In the genomic region with DNA sequence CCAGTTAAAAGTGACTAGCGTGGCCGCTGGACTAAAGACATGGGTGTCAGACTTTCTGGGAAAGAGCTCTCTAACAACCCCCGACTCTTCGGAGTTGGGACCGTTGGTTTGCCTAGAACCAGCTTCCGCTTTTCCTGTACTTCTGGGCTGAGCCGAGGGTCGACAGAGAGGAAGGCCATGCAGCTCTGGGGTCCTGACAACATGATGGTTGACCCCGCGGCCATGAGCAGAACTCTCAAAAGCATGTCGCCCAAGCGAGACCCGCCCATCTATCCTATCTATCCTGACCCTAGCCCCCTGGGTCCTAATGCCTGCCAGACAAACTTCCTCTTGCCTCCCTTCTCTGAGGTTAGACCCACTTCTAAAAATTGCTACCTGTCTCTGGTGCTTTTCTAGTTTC, we compare ENCODE assay signal across 10 cellular contexts. TPM values are rescaled to one million over a fixed set of nuclear protein-coding genes. Genes with fewer than 3 reads are reported as not detected.
A peak's percentile ranks its signal among the peaks of the same experiment; 100 is the strongest.
DNase-seq lines count a peak whose midpoint lies in the region; ATAC-seq, FAIRE-seq and TF ChIP-seq lines count a peak whose summit lies in the region.
"Not testable (repeated sequence)": the region's sequence is repeated elsewhere in the genome, so short reads cannot be mapped to it uniquely, and the experiment has no call there.
"Had no signal": no experiment of that assay in that cellular context is flagged by ENCODE, and none has a peak within 500 bp of the region (broad histone marks: within the 10 kb centered on the region; RNA-seq: fewer than 3 reads in every experiment).

No MANE protein-coding gene starts in this region.

- peak; percentile 56 for DNase-seq in MG63
- peak; percentile 71 to 79 for DNase-seq in SHP77 (lab: John Stamatoyannopoulos, UW)
- peak in 1 of 4 experiments; percentile 71 for DNase-seq in K562 (ENCODE audit: extremely low read depth in 1 of 4, low spot score in 3 of 4)
- DNase-seq in hepatocyte (ENCODE audit: low spot score): peak; percentile 76
- DNase-seq in mesenchymal stem cell: peak; percentile 62
- DNase-seq in neuronal stem cell (ENCODE audit: low spot score): not testable (repeated sequence)

- not testable (repeated sequence) for H2AFZ ChIP-seq in K562 (ENCODE audit: low read depth, low read length); mesenchymal stem cell (ENCODE audit: low read depth, low read length)
- H2AFZ ChIP-seq in hepatocyte (peak overlapping the region; percentile 69), neuronal stem cell (ENCODE audit: low read length) (peak overlapping the region; percentile 75)

- H3K9me2 ChIP-seq in hepatocyte (replicated peaks; ENCODE audit: insufficient read depth): not testable (repeated sequence)

- H3K9me1 ChIP-seq in K562 (ENCODE audit: control insufficient read depth, insufficient read depth, low read length): not testable (repeated sequence)

- WGBS in K562 (ENCODE audit: insufficient coverage, low coverage, missing lambda C conversion rate): 27% methylated on average over 13 of the region's 13 CpGs
- 2% methylated on average over 13 of the region's 13 CpGs for WGBS in hepatocyte (ENCODE audit: low lambda C conversion rate, missing lambda C conversion rate)
- 0% methylated on average over 13 of the region's 13 CpGs for WGBS in mesenchymal stem cell
- WGBS in neuronal stem cell (ENCODE audit: extremely low coverage in 2 of 2, insufficient read length in 2 of 2, insufficient replicate concordance in 1 of 2), 2 donors: no CpG with 5 or more reads among the region's 13 CpGs

- intact Hi-C loops in K562 (cut with micrococcal nuclease): not testable (repeated sequence)

- H3K23ac ChIP-seq in mesenchymal stem cell (ENCODE audit: low read length in 2 of 2); neuronal stem cell (ENCODE audit: low read depth, low read length, poor library complexity): not testable (repeated sequence)

- not testable (repeated sequence) for H4K8ac ChIP-seq in mesenchymal stem cell (ENCODE audit: low read length); neuronal stem cell (ENCODE audit: low read depth, low read length)

- ATAC-seq in K562: peak; percentile 56; the same call in 2 of the 3 replicates

- not testable (repeated sequence) for TF ChIP-seq RAD21 in K562 (CRISPR knock-in tag; conservative IDR thresholded peaks at IDR 0.05 in 1 of 2, IDR thresholded peaks at IDR 0.05 in 1 of 2)

- not testable (repeated sequence) for H3K4ac ChIP-seq in mesenchymal stem cell (ENCODE audit: low read depth in 1 of 2, low read length in 2 of 2); neuronal stem cell (ENCODE audit: low read length)

- not testable (repeated sequence) for H2BK120ac ChIP-seq in mesenchymal stem cell (ENCODE audit: low read depth, low read length); neuronal stem cell (ENCODE audit: low read depth, low read length)

- H3K4me3 ChIP-seq in MG63 (peak overlapping the region; percentile 48), K562 (peak overlapping the region; percentile 48), hepatocyte (peak overlapping the region; percentile 64), mesenchymal stem cell (ENCODE audit: insufficient read depth in 1 of 2, low read depth in 1 of 2, low read length in 2 of 2) (peak overlapping the region in 1 of 2 experiments; percentile 55), neuronal stem cell (ENCODE audit: low read length in 2 of 2) (peak overlapping the region; percentile 60 to 84)

- H3K9me3 ChIP-seq in ES-I3 (ENCODE audit: control insufficient read depth, insufficient read depth, low read length); MG63; K562 (replicated peaks; ENCODE audit: control insufficient read depth, insufficient read depth, low read depth, low read length); hepatocyte (ENCODE audit: low read depth); mesenchymal stem cell (ENCODE audit: control insufficient read depth, low read length); neuronal stem cell (replicated peaks in 1 of 2; ENCODE audit: control insufficient read depth in 2 of 2, insufficient read depth in 1 of 2, low read depth in 1 of 2, low read length in 2 of 2): not testable (repeated sequence)

- not testable (repeated sequence) for H3K36me3 ChIP-seq in ES-I3 (ENCODE audit: insufficient read depth, low read length); MG63; K562 (ENCODE audit: control insufficient read depth, insufficient read depth, low read length); hepatocyte (replicated peaks; ENCODE audit: insufficient read depth, low read depth); mesenchymal stem cell (ENCODE audit: control insufficient read depth in 1 of 2, insufficient read depth in 2 of 2, low read depth in 1 of 2, low read length in 2 of 2); neuronal stem cell (replicated peaks in 1 of 2; ENCODE audit: control insufficient read depth in 2 of 2, insufficient read depth in 2 of 2, low read length in 2 of 2)

- H2BK12ac ChIP-seq in mesenchymal stem cell (ENCODE audit: low read length in 2 of 2); neuronal stem cell (ENCODE audit: low read length): not testable (repeated sequence)

- TF ChIP-seq CTCF in K562 (IDR thresholded peaks at IDR 0.05 in 2 of 3, conservative IDR thresholded peaks at IDR 0.05 in 1 of 3; ENCODE audit: insufficient read depth in 2 of 3, low read depth in 1 of 3, low read length in 3 of 3); hepatocyte (IDR thresholded peaks at IDR 0.05; ENCODE audit: poor library complexity): not testable (repeated sequence)

- not testable (repeated sequence) for BruUV-seq in K562 (replicated peaks; lab: Mats Ljungman, UMichigan)

- H3K4me2 ChIP-seq in K562 (ENCODE audit: insufficient read depth, low read length) (peak overlapping the region; percentile 79), hepatocyte (peak overlapping the region; percentile 90), mesenchymal stem cell (ENCODE audit: low read length, poor library complexity, severe bottlenecking) (peak overlapping the region; percentile 9), neuronal stem cell (ENCODE audit: insufficient read depth, low read length, poor library complexity, severe bottlenecking) (peak overlapping the region; percentile 46)

- not testable (repeated sequence) for H4K20me1 ChIP-seq in K562 (replicated peaks; ENCODE audit: control insufficient read depth, insufficient read depth, low read length); hepatocyte (ENCODE audit: insufficient read depth, poor library complexity, severe bottlenecking)

- H2AK5ac ChIP-seq in mesenchymal stem cell (ENCODE audit: low read length, severe bottlenecking); neuronal stem cell (ENCODE audit: low read depth, low read length): not testable (repeated sequence)

- H3K79me1 ChIP-seq in mesenchymal stem cell (replicated peaks; ENCODE audit: low read length, poor library complexity, severe bottlenecking); neuronal stem cell (ENCODE audit: low read depth, low read length): not testable (repeated sequence)

- TF ChIP-seq POLR2A in K562 (conservative IDR thresholded peaks at IDR 0.05): not testable (repeated sequence)

- H3K14ac ChIP-seq in mesenchymal stem cell (ENCODE audit: low read length in 2 of 2); neuronal stem cell (ENCODE audit: low read length): not testable (repeated sequence)

- not testable (repeated sequence) for H3K18ac ChIP-seq in mesenchymal stem cell (ENCODE audit: low read depth in 1 of 2, low read length in 2 of 2)
- peak overlapping the region; percentile 13 for H3K18ac ChIP-seq in neuronal stem cell (ENCODE audit: low read length)

- H2BK5ac ChIP-seq in mesenchymal stem cell (ENCODE audit: low read depth, low read length, poor library complexity, severe bottlenecking); neuronal stem cell (ENCODE audit: low read length): not testable (repeated sequence)

- in situ Hi-C loops in K562 (cut with MboI): not testable (repeated sequence)

- H3K9ac ChIP-seq in ES-I3 (ENCODE audit: low read depth, low read length) (peak overlapping the region; percentile 83; the same call in 1 of the 2 replicates), K562 (ENCODE audit: insufficient read depth in 1 of 2, low read depth in 2 of 2, low read length in 2 of 2) (peak overlapping the region; percentile 57 to 81; a peak in 3 of 4 replicates), neuronal stem cell (ENCODE audit: low read depth, low read length, poor library complexity) (peak overlapping the region; percentile 30)
- not testable (repeated sequence) for H3K9ac ChIP-seq in mesenchymal stem cell (ENCODE audit: low read length)

- H3K4me1 ChIP-seq in ES-I3 (ENCODE audit: insufficient read depth, low read length): peaks cover 13% of the 10 kb centered on the region
- peaks cover 3 to 15% of the 10 kb centered on the region in 2 experiments; a peak in 3 of 5 replicates for H3K4me1 ChIP-seq in K562 (replicated peaks in 1 of 2; ENCODE audit: control insufficient read depth in 2 of 2, insufficient read depth in 2 of 2, low read length in 2 of 2)
- H3K4me1 ChIP-seq in hepatocyte (ENCODE audit: insufficient read depth); mesenchymal stem cell (ENCODE audit: control insufficient read depth, insufficient read depth, low read depth, low read length): not testable (repeated sequence)
- peaks cover 9 to 17% of the 10 kb centered on the region in 2 donors for H3K4me1 ChIP-seq in neuronal stem cell (ENCODE audit: control insufficient read depth in 2 of 2, insufficient read depth in 1 of 2, low read depth in 1 of 2, low read length in 2 of 2)

- not testable (repeated sequence) for H3K27me3 ChIP-seq in MG63; K562 (ENCODE audit: control insufficient read depth in 2 of 2, insufficient read depth in 2 of 2, low read length in 2 of 2); hepatocyte; neuronal stem cell (ENCODE audit: control insufficient read depth in 3 of 3, insufficient read depth in 3 of 3, low read depth in 1 of 3, low read length in 3 of 3)
- H3K27me3 ChIP-seq in mesenchymal stem cell (ENCODE audit: control insufficient read depth in 1 of 2, insufficient read depth in 1 of 2, low read length in 2 of 2): peaks cover 8 to 27% of the 10 kb centered on the region in 2 experiments

- H4K91ac ChIP-seq in mesenchymal stem cell (ENCODE audit: low read length); neuronal stem cell (ENCODE audit: low read depth, low read length, poor library complexity): not testable (repeated sequence)

- POLR2A ChIA-PET in K562 (lab: Yijun Ruan, JAX): interaction anchor here (0.6 to 2.4 kb wide), 4 partner anchors 8 to 78 kb away, joined by 3 to 16 read pairs (median 4); partner anchors contain the start of genes GSTP1 and NUDT8

- H3K79me2 ChIP-seq in K562 (ENCODE audit: control insufficient read depth, insufficient read depth, low read length): peaks cover 19% of the 10 kb centered on the region
- not testable (repeated sequence) for H3K79me2 ChIP-seq in hepatocyte

- FAIRE-seq in K562 (lab: Jason Lieb, UNC): peak; percentile 44

- H3K27ac ChIP-seq in K562 (ENCODE audit: extremely low read depth, low read depth, low read length) (peak overlapping the region; percentile 62), hepatocyte (peak overlapping the region; percentile 53)
- not testable (repeated sequence) for H3K27ac ChIP-seq in mesenchymal stem cell (ENCODE audit: low read length, poor library complexity, severe bottlenecking); neuronal stem cell (replicated peaks; ENCODE audit: low read length)

- not testable (repeated sequence) for TF ChIP-seq EP300 in K562 (IDR thresholded peaks at IDR 0.05; ENCODE audit: low read length)

- H2BK15ac ChIP-seq in mesenchymal stem cell (ENCODE audit: low read depth, poor library complexity, severe bottlenecking); neuronal stem cell (ENCODE audit: low read length): not testable (repeated sequence)

- CTCF ChIA-PET in K562 (lab: Yijun Ruan, JAX; ENCODE audit: low intra/inter-chr PET ratio): not testable (repeated sequence)

RNA-seq across cellular contexts. Expression of gene NUDT8, which starts 9.1 kb away (rescaled TPM):
- 15.0 TPM in 1 of 2 replicates, not detected in the other for total RNA-seq in MG63 (2014; rRNA removed; shearing (Covaris generic); ENCODE audit: low replicate concordance)
- 2.8 and 15.1 TPM in 2 replicates for total RNA-seq in K562 (2011; cell fraction: chromatin; rRNA removed; ENCODE audit: low replicate concordance)
- 22.0 and 23.0 TPM in 2 replicates for total RNA-seq in K562 (2011; cell fraction: nucleolus; rRNA removed)
- total RNA-seq in K562 (2011; cell fraction: nucleoplasm; rRNA removed): 9.8 and 13.5 TPM in 2 replicates
- total RNA-seq in K562 (2014; rRNA removed) (23.8 and 36.3 TPM in 2 replicates), K562 (2014; rRNA removed; fragmentation: Illumina TruSeq; extraction: Trizol) (1.5 and 2.0 TPM in 2 replicates), K562 (2015; rRNA removed; fragmentation: Illumina TruSeq; extraction: Trizol) (6.2 and 6.6 TPM in 2 replicates), K562 (2021) (26.7 and 27.8 TPM in 2 replicates), hepatocyte (12.9 and 13.6 TPM in 2 replicates)
- polyA plus RNA-seq in K562 (2011; rRNA removed) (4.3 and 6.2 TPM in 2 replicates), K562 (2014; fragmentation: Illumina TruSeq; extraction: Trizol) (5.0 and 14.0 TPM in 2 replicates), K562 (2014; fragmentation: Nextera tagmentation; extraction: Ambion mirVana) (under 1 TPM; 0.23 to 0.85 TPM), K562 (2014; rRNA removed) (21.7 and 27.2 TPM in 2 replicates), hepatocyte (28.7 and 29.2 TPM in 2 replicates)
- 11.0 and 34.8 TPM in 2 replicates for polyA plus RNA-seq in K562 (2011; cell fraction: cytosol; rRNA removed)
- 27.2 and 46.8 TPM in 2 replicates for polyA plus RNA-seq in K562 (2011; cell fraction: nucleus; rRNA removed)
- 20.9 and 25.8 TPM in 2 replicates for polyA plus RNA-seq in K562 (2012)
- 0.72 and 1.2 TPM in 2 replicates for polyA minus RNA-seq in K562 (2011; rRNA and poly(A)+ RNA removed)
- 5.7 and 7.1 TPM in 2 replicates for polyA minus RNA-seq in K562 (2011; cell fraction: cytosol; rRNA and poly(A)+ RNA removed)
- 11.9 and 15.1 TPM in 2 replicates for polyA minus RNA-seq in K562 (2011; cell fraction: nucleus; rRNA and poly(A)+ RNA removed)
- polyA plus RNA-seq in mesenchymal stem cell (2013, experiment 1 of 2): 6.9 TPM
- 6.6 TPM for polyA plus RNA-seq in mesenchymal stem cell (2013, experiment 2 of 2)
- polyA plus RNA-seq in neuronal stem cell (2013, experiment 1 of 2): 7.6 TPM
- polyA plus RNA-seq in neuronal stem cell (2013, experiment 2 of 2): 6.7 TPM

RNA-seq across cellular contexts. Expression of gene NDUFV1, which starts 13.9 kb away (rescaled TPM):
- 274 and 469 TPM in 2 replicates for total RNA-seq in MG63 (2014; rRNA removed; shearing (Covaris generic); ENCODE audit: low replicate concordance)
- 348 and 937 TPM in 2 replicates for total RNA-seq in K562 (2011; cell fraction: chromatin; rRNA removed; ENCODE audit: low replicate concordance)
- 683 and 713 TPM in 2 replicates for total RNA-seq in K562 (2011; cell fraction: nucleolus; rRNA removed)
- total RNA-seq in K562 (2011; cell fraction: nucleoplasm; rRNA removed): 505 and 528 TPM in 2 replicates
- 408 and 468 TPM in 2 replicates for total RNA-seq in K562 (2014; rRNA removed)
- total RNA-seq in K562 (2014; rRNA removed; fragmentation: Illumina TruSeq; extraction: Trizol): 111 and 135 TPM in 2 replicates
- total RNA-seq in K562 (2015; rRNA removed; fragmentation: Illumina TruSeq; extraction: Trizol): 242 and 251 TPM in 2 replicates
- total RNA-seq in K562 (2021): 404 and 408 TPM in 2 replicates
- polyA plus RNA-seq in K562 (2011; rRNA removed): 172 and 261 TPM in 2 replicates
- polyA plus RNA-seq in K562 (2011; cell fraction: cytosol; rRNA removed): 251 and 329 TPM in 2 replicates
- polyA plus RNA-seq in K562 (2011; cell fraction: nucleus; rRNA removed): 669 and 851 TPM in 2 replicates
- 286 and 337 TPM in 2 replicates for polyA plus RNA-seq in K562 (2012)
- 209 and 273 TPM in 2 replicates for polyA plus RNA-seq in K562 (2014; fragmentation: Illumina TruSeq; extraction: Trizol)
- polyA plus RNA-seq in K562 (2014; fragmentation: Nextera tagmentation; extraction: Ambion mirVana): 10 to 100 TPM; 10.8 to 32.9 TPM
- 423 and 426 TPM in 2 replicates for polyA plus RNA-seq in K562 (2014; rRNA removed)
- 81.2 and 91.3 TPM in 2 replicates for polyA minus RNA-seq in K562 (2011; rRNA and poly(A)+ RNA removed)
- 141 and 202 TPM in 2 replicates for polyA minus RNA-seq in K562 (2011; cell fraction: cytosol; rRNA and poly(A)+ RNA removed)
- 134 and 170 TPM in 2 replicates for polyA minus RNA-seq in K562 (2011; cell fraction: nucleus; rRNA and poly(A)+ RNA removed)
- 163 and 194 TPM in 2 replicates for total RNA-seq in hepatocyte
- 226 and 239 TPM in 2 replicates for polyA plus RNA-seq in hepatocyte
- polyA plus RNA-seq in mesenchymal stem cell (2013, experiment 1 of 2): 65.0 TPM
- polyA plus RNA-seq in mesenchymal stem cell (2013, experiment 2 of 2): 60.8 TPM
- 71.8 TPM for polyA plus RNA-seq in neuronal stem cell (2013, experiment 1 of 2)
- 67.2 TPM for polyA plus RNA-seq in neuronal stem cell (2013, experiment 2 of 2)

RNA-seq across cellular contexts. Expression of gene TBX10, which starts 18.9 kb away (rescaled TPM):
- not detected in 2 replicates for total RNA-seq in MG63 (2014; rRNA removed; shearing (Covaris generic); ENCODE audit: low replicate concordance)
- not detected in 2 replicates for total RNA-seq in K562 (2011; cell fraction: chromatin; rRNA removed; ENCODE audit: low replicate concordance)
- not detected in 2 replicates for total RNA-seq in K562 (2011; cell fraction: nucleolus; rRNA removed)
- not detected in 2 replicates for total RNA-seq in K562 (2011; cell fraction: nucleoplasm; rRNA removed)
- total RNA-seq in K562 (2014; rRNA removed): not detected in 2 replicates
- total RNA-seq in K562 (2014; rRNA removed; fragmentation: Illumina TruSeq; extraction: Trizol): not detected in 2 replicates
- total RNA-seq in K562 (2015; rRNA removed; fragmentation: Illumina TruSeq; extraction: Trizol): not detected in 2 replicates
- not detected in 2 replicates for total RNA-seq in K562 (2021)
- polyA plus RNA-seq in K562 (2011; rRNA removed): not detected in 2 replicates
- not detected in 2 replicates for polyA plus RNA-seq in K562 (2011; cell fraction: cytosol; rRNA removed)
- not detected in 2 replicates for polyA plus RNA-seq in K562 (2011; cell fraction: nucleus; rRNA removed)
- 0.14 and 0.18 TPM in 2 replicates for polyA plus RNA-seq in K562 (2012)
- not detected in 2 replicates for polyA plus RNA-seq in K562 (2014; fragmentation: Illumina TruSeq; extraction: Trizol)
- polyA plus RNA-seq in K562 (2014; fragmentation: Nextera tagmentation; extraction: Ambion mirVana): not detected
- not detected in 2 replicates for polyA plus RNA-seq in K562 (2014; rRNA removed)
- polyA minus RNA-seq in K562 (2011; rRNA and poly(A)+ RNA removed): not detected in 2 replicates
- polyA minus RNA-seq in K562 (2011; cell fraction: cytosol; rRNA and poly(A)+ RNA removed): not detected in 2 replicates
- polyA minus RNA-seq in K562 (2011; cell fraction: nucleus; rRNA and poly(A)+ RNA removed): not detected in 2 replicates
- 0.70 TPM in 1 of 2 replicates, not detected in the other for total RNA-seq in hepatocyte
- 0.34 TPM in 1 of 2 replicates, not detected in the other for polyA plus RNA-seq in hepatocyte
- polyA plus RNA-seq in mesenchymal stem cell (2013, experiment 1 of 2): not detected
- polyA plus RNA-seq in mesenchymal stem cell (2013, experiment 2 of 2): not detected
- 0.04 TPM for polyA plus RNA-seq in neuronal stem cell (2013, experiment 1 of 2)
- 0.03 TPM for polyA plus RNA-seq in neuronal stem cell (2013, experiment 2 of 2)
- total RNA-seq: CD4-positive, alpha-beta T cell; M059J had no signal

RNA-seq across cellular contexts. Expression of gene ACY3, which starts 29.9 kb away (rescaled TPM):
- total RNA-seq in MG63 (2014; rRNA removed; shearing (Covaris generic); ENCODE audit: low replicate concordance): not detected in 2 replicates
- total RNA-seq in K562 (2011; cell fraction: chromatin; rRNA removed; ENCODE audit: low replicate concordance): not detected in 2 replicates
- total RNA-seq in K562 (2011; cell fraction: nucleolus; rRNA removed): not detected in 2 replicates
- total RNA-seq in K562 (2011; cell fraction: nucleoplasm; rRNA removed): not detected in 2 replicates
- not detected in 2 replicates for total RNA-seq in K562 (2014; rRNA removed)
- not detected in 2 replicates for total RNA-seq in K562 (2014; rRNA removed; fragmentation: Illumina TruSeq; extraction: Trizol)
- total RNA-seq in K562 (2015; rRNA removed; fragmentation: Illumina TruSeq; extraction: Trizol): not detected in 2 replicates
- not detected in 2 replicates for total RNA-seq in K562 (2021)
- polyA plus RNA-seq in K562 (2011; rRNA removed): not detected in 2 replicates
- polyA plus RNA-seq in K562 (2011; cell fraction: cytosol; rRNA removed): not detected in 2 replicates
- not detected in 2 replicates for polyA plus RNA-seq in K562 (2011; cell fraction: nucleus; rRNA removed)
- polyA plus RNA-seq in K562 (2012): not detected in 2 replicates
- polyA plus RNA-seq in K562 (2014; fragmentation: Illumina TruSeq; extraction: Trizol): not detected in 2 replicates
- not detected for polyA plus RNA-seq in K562 (2014; fragmentation: Nextera tagmentation; extraction: Ambion mirVana)
- not detected in 2 replicates for polyA plus RNA-seq in K562 (2014; rRNA removed)
- polyA minus RNA-seq in K562 (2011; rRNA and poly(A)+ RNA removed): not detected in 2 replicates
- not detected in 2 replicates for polyA minus RNA-seq in K562 (2011; cell fraction: cytosol; rRNA and poly(A)+ RNA removed)
- not detected in 2 replicates for polyA minus RNA-seq in K562 (2011; cell fraction: nucleus; rRNA and poly(A)+ RNA removed)
- 9.5 and 15.4 TPM in 2 replicates for total RNA-seq in hepatocyte
- 18.7 and 20.9 TPM in 2 replicates for polyA plus RNA-seq in hepatocyte
- not detected for polyA plus RNA-seq in mesenchymal stem cell (2013, experiment 1 of 2)
- not detected for polyA plus RNA-seq in mesenchymal stem cell (2013, experiment 2 of 2)
- not detected for polyA plus RNA-seq in neuronal stem cell (2013, experiment 1 of 2)
- polyA plus RNA-seq in neuronal stem cell (2013, experiment 2 of 2): not detected
- total RNA-seq: Right ventricle myocardium superior had no signal

RNA-seq across cellular contexts. Expression of gene GSTP1, which starts 37.0 kb away (rescaled TPM):
- 280 and 743 TPM in 2 replicates for total RNA-seq in MG63 (2014; rRNA removed; shearing (Covaris generic); ENCODE audit: low replicate concordance)
- 78.9 and 217 TPM in 2 replicates for total RNA-seq in K562 (2011; cell fraction: chromatin; rRNA removed; ENCODE audit: low replicate concordance)
- total RNA-seq in K562 (2011; cell fraction: nucleolus; rRNA removed): 419 and 483 TPM in 2 replicates
- 278 and 289 TPM in 2 replicates for total RNA-seq in K562 (2011; cell fraction: nucleoplasm; rRNA removed)
- total RNA-seq in K562 (2014; rRNA removed) (2,150 and 3,084 TPM in 2 replicates), K562 (2014; rRNA removed; fragmentation: Illumina TruSeq; extraction: Trizol) (412 and 592 TPM in 2 replicates), K562 (2015; rRNA removed; fragmentation: Illumina TruSeq; extraction: Trizol) (1,399 and 1,422 TPM in 2 replicates), K562 (2021) (1,400 and 1,492 TPM in 2 replicates), hepatocyte (943 and 1,040 TPM in 2 replicates)
- polyA plus RNA-seq in K562 (2011; rRNA removed) (910 and 997 TPM in 2 replicates), K562 (2014; fragmentation: Illumina TruSeq; extraction: Trizol) (1,177 and 1,409 TPM in 2 replicates), K562 (2014; fragmentation: Nextera tagmentation; extraction: Ambion mirVana) (1,000 to 10,000 TPM in 1 of 2 experiments, 100 to 1,000 TPM in 1; 739 to 1,204 TPM), K562 (2014; rRNA removed) (1,679 and 1,695 TPM in 2 replicates), hepatocyte (1,974 and 1,982 TPM in 2 replicates)
- 1,621 and 2,879 TPM in 2 replicates for polyA plus RNA-seq in K562 (2011; cell fraction: cytosol; rRNA removed)
- polyA plus RNA-seq in K562 (2011; cell fraction: nucleus; rRNA removed): 798 and 965 TPM in 2 replicates
- 1,622 and 1,822 TPM in 2 replicates for polyA plus RNA-seq in K562 (2012)
- polyA minus RNA-seq in K562 (2011; rRNA and poly(A)+ RNA removed): 380 and 408 TPM in 2 replicates
- 440 and 451 TPM in 2 replicates for polyA minus RNA-seq in K562 (2011; cell fraction: cytosol; rRNA and poly(A)+ RNA removed)
- polyA minus RNA-seq in K562 (2011; cell fraction: nucleus; rRNA and poly(A)+ RNA removed): 118 and 167 TPM in 2 replicates
- 535 TPM for polyA plus RNA-seq in mesenchymal stem cell (2013, experiment 1 of 2)
- polyA plus RNA-seq in mesenchymal stem cell (2013, experiment 2 of 2): 543 TPM
- polyA plus RNA-seq in neuronal stem cell (2013, experiment 1 of 2): 927 TPM
- 915 TPM for polyA plus RNA-seq in neuronal stem cell (2013, experiment 2 of 2)

Comparison
In these comparisons a context has a peak if more than half of its experiments do, and no peak if none do; other contexts are left out.
1. H3K4me2 ChIP-seq: peak in every context shown above with its lines; median percentile 90 in hepatocyte; 79 in K562; 46 in neuronal stem cell; 9 in mesenchymal stem cell.